10 cellular contexts compared by ENCODE assay signal in the genomic region with DNA sequence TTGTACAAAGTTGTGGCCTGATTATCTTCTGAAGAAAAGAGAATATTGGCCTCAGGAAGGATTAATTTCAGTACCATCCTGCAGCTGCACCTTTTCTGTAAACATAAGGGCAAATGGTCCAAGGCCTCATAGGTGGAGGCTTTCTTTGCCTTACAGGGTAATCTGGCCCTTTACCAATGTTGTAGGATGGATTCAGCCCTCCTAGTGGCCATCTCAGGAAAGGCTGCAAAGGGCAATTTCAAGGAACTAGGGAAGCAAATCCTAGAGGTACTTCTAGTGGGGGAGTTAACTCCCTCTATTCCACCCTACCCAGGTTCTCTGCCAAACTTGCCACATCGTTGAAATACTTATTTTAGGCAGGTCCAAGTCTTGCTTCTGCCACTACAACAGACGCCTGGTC. TPM values are rescaled to one million over a fixed set of nuclear protein-coding genes. Genes with fewer than 3 reads are reported as not detected.
A peak's percentile ranks its signal among the peaks of the same experiment; 100 is the strongest.
DNase-seq lines count a peak whose midpoint lies in the region; ATAC-seq and TF ChIP-seq lines count a peak whose summit lies in the region.
"Had no signal": no experiment of that assay in that cellular context is flagged by ENCODE, and none has a peak within 500 bp of the region (broad histone marks: within the 10 kb centered on the region; RNA-seq: fewer than 3 reads in every experiment).

No MANE protein-coding gene starts in this region.

- H3K4me3 ChIP-seq in AG04450 (ENCODE audit: low read depth, low read length) (no peak overlapping the region), RWPE2 (ENCODE audit: severe bottlenecking) (no peak overlapping the region)
- H3K4me3 ChIP-seq: MG63 had no signal

- POLR2A ChIA-PET in AG04450 (lab: Yijun Ruan, JAX), result no interaction called here

- no peaks in the 10 kb centered on the region for H3K36me3 Mint-ChIP-seq in stimulated activated memory B cell treated with anti-CD40 and anti-IgM and Interleukin-4, amounts not matched to agents 10 μg/mL and 1 μg/mL and 100 μg/mL, for 72 hours

- H3K27ac Mint-ChIP-seq in stimulated activated memory B cell treated with anti-CD40 and anti-IgM and Interleukin-4, amounts not matched to agents 10 μg/mL and 1 μg/mL and 100 μg/mL, for 72 hours, result no peak overlapping the region

- ATAC-seq in GM21529 (IDR thresholded peaks at IDR 0.05; ENCODE audit: unreplicated experiment), result peak; percentile 58
- ATAC-seq in RWPE2 (ENCODE audit: low read depth), result no peak
- no peak for ATAC-seq in stimulated activated memory B cell treated with anti-CD40 and anti-IgM and Interleukin-4, amounts not matched to agents 10 μg/mL and 1 μg/mL and 100 μg/mL, for 72 hours
- ATAC-seq in HG03159 (IDR thresholded peaks at IDR 0.05; ENCODE audit: unreplicated experiment), result no peak
- ATAC-seq in HG03135 (IDR thresholded peaks at IDR 0.05; ENCODE audit: unreplicated experiment), result no peak

- TF ChIP-seq CTCF in AG04450 (IDR thresholded peaks at IDR 0.05; ENCODE audit: low read depth, low read length) (peak; percentile 50), RWPE2 (IDR thresholded peaks at IDR 0.05; ENCODE audit: poor library complexity, severe bottlenecking) (peak; percentile 13)

- H3K27ac ChIP-seq in AG04450 (ENCODE audit: low read depth, low read length) (no peak overlapping the region), RWPE2 (ENCODE audit: poor library complexity, severe bottlenecking) (no peak overlapping the region)

- CTCF ChIA-PET in AG04450 (lab: Charles Lee), result interaction anchor here (1.0 to 1.1 kb wide), 2 partner anchors 12 to 58 kb away, joined by 3 read pairs; no protein-coding TSS in a partner anchor

- H3K9me3 ChIP-seq in AG04450 (ENCODE audit: control insufficient read depth, insufficient read depth, low read length) (no peaks in the 10 kb centered on the region), RWPE2 (ENCODE audit: severe bottlenecking) (no peaks in the 10 kb centered on the region)
- H3K9me3 ChIP-seq: MG63 had no signal

- H3K4me1 Mint-ChIP-seq in stimulated activated memory B cell treated with anti-CD40 and anti-IgM and Interleukin-4, amounts not matched to agents 10 μg/mL and 1 μg/mL and 100 μg/mL, for 72 hours, result no peaks in the 10 kb centered on the region

- no peaks in the 10 kb centered on the region for H3K4me1 ChIP-seq in RWPE2 (ENCODE audit: insufficient read depth, poor library complexity, severe bottlenecking)

- H3K27me3 ChIP-seq in AG04450 (ENCODE audit: control insufficient read depth, insufficient read depth, low read length) (no peaks in the 10 kb centered on the region), RWPE2 (ENCODE audit: insufficient read depth, poor library complexity, severe bottlenecking) (no peaks in the 10 kb centered on the region)
- H3K27me3 ChIP-seq: MG63 had no signal

- no peak overlapping the region for H3K4me3 Mint-ChIP-seq in stimulated activated memory B cell treated with anti-CD40 and anti-IgM and Interleukin-4, amounts not matched to agents 10 μg/mL and 1 μg/mL and 100 μg/mL, for 72 hours

- H3K36me3 ChIP-seq in RWPE2 (ENCODE audit: low read depth), result no peaks in the 10 kb centered on the region
- H3K36me3 ChIP-seq: MG63 had no signal

- no peaks in the 10 kb centered on the region for H3K9me3 Mint-ChIP-seq in stimulated activated memory B cell treated with anti-CD40 and anti-IgM and Interleukin-4, amounts not matched to agents 10 μg/mL and 1 μg/mL and 100 μg/mL, for 72 hours

- DNase-seq in AG04450 (ENCODE audit: low read depth, low spot score) (no peak), RWPE2 (ENCODE audit: low spot score) (no peak), iPS DF 19.7 (ENCODE audit: low read depth, low spot score) (peak; percentile 2), NCI-H128 (lab: John Stamatoyannopoulos, UW; ENCODE audit: unreplicated experiment) (no peak)
- DNase-seq: effector memory CD4-positive, alpha-beta T cell; MG63 had no signal

- H3K27me3 Mint-ChIP-seq in stimulated activated memory B cell treated with anti-CD40 and anti-IgM and Interleukin-4, amounts not matched to agents 10 μg/mL and 1 μg/mL and 100 μg/mL, for 72 hours, result no peaks in the 10 kb centered on the region

RNA-seq across cellular contexts. Expression of a gene that starts 57.6 kb away (rescaled TPM):
- polyA plus RNA-seq in AG04450 (2011; rRNA removed), result not detected in 2 replicates
- polyA minus RNA-seq in AG04450 (2011; rRNA and poly(A)+ RNA removed), result not detected in 2 replicates
